ENCODE assay signal across 10 cellular contexts in genomic region chr13:94351292-94352000, GRCh38.
DNase-seq lines count a peak whose midpoint lies in the region; ATAC-seq and TF ChIP-seq lines count a peak whose summit lies in the region.
"Had no signal": no experiment of that assay in that cellular context is flagged by ENCODE, and none has a peak within 500 bp of the region (broad histone marks: within the 10 kb centered on the region; RNA-seq: fewer than 3 reads in every experiment).

No MANE protein-coding gene starts in this region.

- no peak overlapping the region for H3K4me3 ChIP-seq in choroid plexus epithelial cell (ENCODE audit: low read depth, low read length)
- no peak overlapping the region for H3K4me3 ChIP-seq in thyroid gland (replicated peaks in 1 of 3)
- H3K4me3 ChIP-seq: esophagus squamous epithelium had no signal

- 74 to 85% methylated on average over 5 of the region's 5 CpGs for WGBS in thyroid gland, 2 donors

- no peaks in the 10 kb centered on the region for H3K9me3 ChIP-seq in thyroid gland
- H3K9me3 ChIP-seq: esophagus squamous epithelium had no signal

- H3K36me3 Mint-ChIP-seq in activated CD8-positive, alpha-beta memory T cell treated with anti-CD3 and anti-CD28 coated beads, Interleukin-2, amount 10 ng/mL, durations not matched to agents 7 days and 5 days: peaks cover 3% of the 10 kb centered on the region

- TF ChIP-seq CTCF in choroid plexus epithelial cell (conservative IDR thresholded peaks at IDR 0.05; ENCODE audit: low read depth, low read length): no peak
- no peak for TF ChIP-seq CTCF in thyroid gland (IDR thresholded peaks at IDR 0.05)

- intact Hi-C loops in thyroid gland (cut with DNase I): no loop called here

- H3K4me3 Mint-ChIP-seq in activated CD8-positive, alpha-beta memory T cell treated with anti-CD3 and anti-CD28 coated beads, Interleukin-2, amount 10 ng/mL, durations not matched to agents 7 days and 5 days: no peak overlapping the region

- H3K9me3 Mint-ChIP-seq in activated CD8-positive, alpha-beta memory T cell treated with anti-CD3 and anti-CD28 coated beads, Interleukin-2, amount 10 ng/mL, durations not matched to agents 7 days and 5 days (ENCODE audit: low read depth): no peaks in the 10 kb centered on the region

- TF ChIP-seq POLR2A in thyroid gland (IDR thresholded peaks at IDR 0.05): no peak

- H3K27me3 Mint-ChIP-seq in activated CD8-positive, alpha-beta memory T cell treated with anti-CD3 and anti-CD28 coated beads, Interleukin-2, amount 10 ng/mL, durations not matched to agents 7 days and 5 days: peaks cover 10% of the 10 kb centered on the region

- ATAC-seq in activated CD8-positive, alpha-beta memory T cell treated with anti-CD3 and anti-CD28 coated beads, Interleukin-2, amount 10 ng/mL, durations not matched to agents 7 days and 5 days: peak; percentile 65
- ATAC-seq in GM21515 (IDR thresholded peaks at IDR 0.05; ENCODE audit: unreplicated experiment): no peak
- ATAC-seq in GM21447 (IDR thresholded peaks at IDR 0.05; ENCODE audit: unreplicated experiment): no peak

- peaks cover 20% of the 10 kb centered on the region for H3K4me1 Mint-ChIP-seq in activated CD8-positive, alpha-beta memory T cell treated with anti-CD3 and anti-CD28 coated beads, Interleukin-2, amount 10 ng/mL, durations not matched to agents 7 days and 5 days

- no peaks in the 10 kb centered on the region for H3K4me1 ChIP-seq in thyroid gland
- H3K4me1 ChIP-seq: esophagus squamous epithelium had no signal

- no peaks in the 10 kb centered on the region for H3K36me3 ChIP-seq in thyroid gland
- H3K36me3 ChIP-seq: esophagus squamous epithelium had no signal

- no peak for DNase-seq in activated CD8-positive, alpha-beta memory T cell treated with anti-CD3 and anti-CD28 coated beads, Interleukin-2, amount 10 ng/mL, durations not matched to agents 7 days and 5 days
- no peak for DNase-seq in activated CD8-positive, alpha-beta memory T cell treated with anti-CD3 and anti-CD28 coated beads for 24 hours
- peak; percentile 92 for DNase-seq in NCI-H82 (lab: John Stamatoyannopoulos, UW)
- DNase-seq in choroid plexus epithelial cell (ENCODE audit: low read depth): peak; percentile 79
- peak; percentile 36 for DNase-seq in stimulated activated CD4-positive, alpha-beta T cell treated with anti-CD3 and anti-CD28 coated beads, Interleukin-4, amount 100 ng/mL, for 24 hours
- no peak for DNase-seq in thyroid gland
- DNase-seq: amniotic stem cell, esophagus squamous epithelium had no signal

- H3K27ac ChIP-seq in thyroid gland: no peak overlapping the region
- H3K27ac ChIP-seq: esophagus squamous epithelium had no signal

- CTCF ChIA-PET in activated CD8-positive, alpha-beta memory T cell treated with anti-CD3 and anti-CD28 coated beads, Interleukin-2, amount 10 ng/mL, durations not matched to agents 7 days and 5 days (lab: Charles Lee): no interaction called here

- no peaks in the 10 kb centered on the region for H3K27me3 ChIP-seq in thyroid gland
- H3K27me3 ChIP-seq: esophagus squamous epithelium had no signal

- H3K27ac Mint-ChIP-seq in activated CD8-positive, alpha-beta memory T cell treated with anti-CD3 and anti-CD28 coated beads, Interleukin-2, amount 10 ng/mL, durations not matched to agents 7 days and 5 days: no peak overlapping the region

Comparison
In these comparisons a context has a peak if more than half of its experiments do, and no peak if none do; other contexts are left out.
1. DNase-seq: peak in NCI-H82 (single experiment), choroid plexus epithelial cell (single experiment) and stimulated activated CD4-positive, alpha-beta T cell treated with anti-CD3 and anti-CD28 coated beads, Interleukin-4, amount 100 ng/mL, for 24 hours (single experiment); none in activated CD8-positive, alpha-beta memory T cell treated with anti-CD3 and anti-CD28 coated beads, Interleukin-2, amount 10 ng/mL, durations not matched to agents 7 days and 5 days (single experiment), activated CD8-positive, alpha-beta memory T cell treated with anti-CD3 and anti-CD28 coated beads for 24 hours (single experiment) and thyroid gland (0 of 2).